Comparison of ENCODE assay signal across 12 cellular contexts in genomic region chr20:2816583-2817340, GRCh38. TPM values are rescaled to one million over a fixed set of nuclear protein-coding genes. Genes with fewer than 3 reads are reported as not detected.
DNase-seq lines count a peak whose midpoint lies in the region; ATAC-seq and TF ChIP-seq lines count a peak whose summit lies in the region.
"Had no signal": no experiment of that assay in that cellular context is flagged by ENCODE, and none has a peak within 500 bp of the region (broad histone marks: within the 10 kb centered on the region; RNA-seq: fewer than 3 reads in every experiment).

No MANE protein-coding gene starts in this region.

- peaks cover 22% of the 10 kb centered on the region for H3K9me3 Mint-ChIP-seq in nephron

- H2BK5ac ChIP-seq in mesendoderm (ENCODE audit: low read length), result no peak overlapping the region

- peak overlapping the region; percentile 64 to 97 (median 68) for H3K27ac Mint-ChIP-seq in nephron

- intact Hi-C loops in Panc1 (cut with micrococcal nuclease; ENCODE audit: unreplicated experiment), result no loop called here

- no peaks in the 10 kb centered on the region for H3K36me3 ChIP-seq in H7 (replicated peaks; ENCODE audit: control insufficient read depth, insufficient read depth, low read length)
- no peaks in the 10 kb centered on the region for H3K36me3 ChIP-seq in Panc1 (ENCODE audit: control insufficient read depth, insufficient read depth, low read length)
- H3K36me3 ChIP-seq in mesendoderm (ENCODE audit: control insufficient read depth, insufficient read depth, low read length), result no peaks in the 10 kb centered on the region
- H3K36me3 ChIP-seq: neutrophil, thoracic aorta had no signal

- no peak overlapping the region for H3K56ac ChIP-seq in mesendoderm (ENCODE audit: low read length)

- no peak overlapping the region for H3K4ac ChIP-seq in mesendoderm (ENCODE audit: low read depth, low read length)

- H3K27ac ChIP-seq in Panc1 (ENCODE audit: low read length) (no peak overlapping the region), mesendoderm (ENCODE audit: low read depth, low read length) (no peak overlapping the region)
- H3K27ac ChIP-seq: epithelial cell of prostate, HL-60, neutrophil, thoracic aorta had no signal

- peak; percentile 78 for DNase-seq in H7
- no peak for DNase-seq in Panc1 (ENCODE audit: low read depth, low spot score)
- DNase-seq in NCI-H2029 treated with DMSO at 0.1 percent for 48 hours (lab: John Stamatoyannopoulos, UW), result no peak
- DNase-seq in mesendoderm, result no peak
- DNase-seq: DMS79; NCI-H187; stimulated activated CD4-positive, alpha-beta T cell treated with anti-CD3 and anti-CD28 coated beads, Interleukin-2, amount 100 ng/mL, for 48 hours had no signal

- peaks cover 9% of the 10 kb centered on the region for H3K36me3 Mint-ChIP-seq in nephron (ENCODE audit: low read depth)

- H3K79me1 ChIP-seq in mesendoderm (ENCODE audit: low read length), result no peaks in the 10 kb centered on the region

- no peak overlapping the region for H2BK15ac ChIP-seq in mesendoderm (replicated peaks; ENCODE audit: low read depth)

- BruUV-seq in Panc1 (replicated peaks; lab: Mats Ljungman, UMichigan), result no TSS peak

- ATAC-seq in Panc1, result peak; percentile 46; the same call in 1 of the 2 replicates

- POLR2A ChIA-PET in Panc1 (lab: Charles Lee), result no interaction called here

- no peak overlapping the region for H3K9ac ChIP-seq in mesendoderm (ENCODE audit: low read length)

- no peak overlapping the region for H3K4me2 ChIP-seq in mesendoderm (ENCODE audit: low read length)

- WGBS in mesendoderm (ENCODE audit: extremely low coverage, insufficient coverage, low lambda C conversion rate), result no CpG with 5 or more reads among the region's 20 CpGs

- no peak overlapping the region for H2BK120ac ChIP-seq in mesendoderm (ENCODE audit: low read depth, low read length)

- peaks cover 20% of the 10 kb centered on the region for H3K27me3 Mint-ChIP-seq in nephron (ENCODE audit: low read depth)

- H4K5ac ChIP-seq in mesendoderm (ENCODE audit: low read length), result no peak overlapping the region

- H3K4me1 ChIP-seq in Panc1 (ENCODE audit: control insufficient read depth, insufficient read depth, low read length) (no peaks in the 10 kb centered on the region; the same call in 1 of the 2 replicates), mesendoderm (ENCODE audit: control insufficient read depth, low read depth, low read length) (no peaks in the 10 kb centered on the region)

- H3K27me3 ChIP-seq in H7 (ENCODE audit: control insufficient read depth, insufficient read depth, low read length) (peaks cover 24% of the 10 kb centered on the region), Panc1 (ENCODE audit: control insufficient read depth, insufficient read depth, low read length) (no peaks in the 10 kb centered on the region), mesendoderm (ENCODE audit: insufficient read depth, low read length, poor library complexity) (peaks cover 11% of the 10 kb centered on the region)

- TF ChIP-seq CTCF in Panc1 (IDR thresholded peaks at IDR 0.05) (no peak; the same call in 1 of the 2 replicates), nephron (IDR thresholded peaks at IDR 0.05; ENCODE audit: unreplicated experiment in 3 of 3) (no peak)

- no peak overlapping the region for H3K4me3 ChIP-seq in H7 (ENCODE audit: insufficient read depth, low read depth, low read length)
- no peak overlapping the region for H3K4me3 ChIP-seq in Panc1 (ENCODE audit: low read depth in 2 of 2, low read length in 2 of 2)
- no peak overlapping the region for H3K4me3 ChIP-seq in mesendoderm (ENCODE audit: low read length)
- H3K4me3 ChIP-seq: thoracic aorta had no signal

- in situ Hi-C loops in Panc1 (cut with HindIII; ENCODE audit: low pct_unique_long_range_greater_than_20kb, low sequenced_read_pairs), result no loop called here

- peaks cover 50% of the 10 kb centered on the region for H3K4me1 Mint-ChIP-seq in nephron

- CTCF ChIA-PET in Panc1 (lab: Charles Lee), result no interaction called here

- no peak overlapping the region for H3K23ac ChIP-seq in mesendoderm (ENCODE audit: low read length)

- no peak overlapping the region for H3K4me3 Mint-ChIP-seq in nephron

- H3K79me2 ChIP-seq in mesendoderm (ENCODE audit: control insufficient read depth, insufficient read depth, low read length), result no peaks in the 10 kb centered on the region

- no peak overlapping the region for H4K8ac ChIP-seq in mesendoderm (ENCODE audit: low read depth, low read length)

- H2AK5ac ChIP-seq in mesendoderm (ENCODE audit: low read length), result no peak overlapping the region

- peaks cover 6% of the 10 kb centered on the region; the same call in 1 of the 2 replicates for H3K9me3 ChIP-seq in Panc1 (ENCODE audit: control insufficient read depth, insufficient read depth, low read depth, low read length)
- H3K9me3 ChIP-seq: neutrophil, thoracic aorta had no signal

- H3K18ac ChIP-seq in mesendoderm (ENCODE audit: low read length), result no peak overlapping the region

RNA-seq across cellular contexts. Expression of gene TMEM239, which starts 0.6 kb away (rescaled TPM):
- total RNA-seq in H7 (2014; rRNA removed; shearing (Covaris generic)), result not detected in 2 replicates
- not detected for total RNA-seq in Panc1 (2021; ENCODE audit: unreplicated experiment)
- polyA plus RNA-seq in Panc1 (2012; ENCODE audit: insufficient read length), result not detected
- polyA plus RNA-seq in mesendoderm (2013, experiment 1 of 2), result not detected
- not detected for polyA plus RNA-seq in mesendoderm (2013, experiment 2 of 2)
- total RNA-seq: thoracic aorta had no signal

RNA-seq across cellular contexts. Expression of gene C20orf141, which starts 2.0 kb away (rescaled TPM):
- not detected in 2 replicates for total RNA-seq in H7 (2014; rRNA removed; shearing (Covaris generic))
- not detected for total RNA-seq in Panc1 (2021; ENCODE audit: unreplicated experiment)
- not detected for polyA plus RNA-seq in Panc1 (2012; ENCODE audit: insufficient read length)
- polyA plus RNA-seq in mesendoderm (2013, experiment 1 of 2), result not detected
- polyA plus RNA-seq in mesendoderm (2013, experiment 2 of 2), result not detected
- total RNA-seq: thoracic aorta had no signal

RNA-seq across cellular contexts. Expression of gene CPXM1, which starts 16.3 kb away (rescaled TPM):
- 105 and 109 TPM in 2 replicates for total RNA-seq in H7 (2014; rRNA removed; shearing (Covaris generic))
- total RNA-seq in Panc1 (2021; ENCODE audit: unreplicated experiment), result not detected
- polyA plus RNA-seq in Panc1 (2012; ENCODE audit: insufficient read length), result not detected
- polyA plus RNA-seq in mesendoderm (2013, experiment 1 of 2), result 19.2 TPM
- 19.6 TPM for polyA plus RNA-seq in mesendoderm (2013, experiment 2 of 2)
- total RNA-seq: thoracic aorta had no signal

RNA-seq across cellular contexts. Expression of gene PCED1A, which starts 23.7 kb away (rescaled TPM):
- 21.8 and 23.6 TPM in 2 replicates for total RNA-seq in H7 (2014; rRNA removed; shearing (Covaris generic))
- total RNA-seq in Panc1 (2021; ENCODE audit: unreplicated experiment), result 42.1 TPM
- polyA plus RNA-seq in Panc1 (2012; ENCODE audit: insufficient read length), result 68.3 TPM
- polyA plus RNA-seq in mesendoderm (2013, experiment 1 of 2), result 9.3 TPM
- polyA plus RNA-seq in mesendoderm (2013, experiment 2 of 2), result 9.0 TPM

RNA-seq across cellular contexts. Expression of gene VPS16, which starts 23.8 kb away (rescaled TPM):
- 25.3 and 27.5 TPM in 2 replicates for total RNA-seq in H7 (2014; rRNA removed; shearing (Covaris generic))
- total RNA-seq in Panc1 (2021; ENCODE audit: unreplicated experiment), result 35.3 TPM
- 41.8 TPM for polyA plus RNA-seq in Panc1 (2012; ENCODE audit: insufficient read length)
- 8.3 TPM for polyA plus RNA-seq in mesendoderm (2013, experiment 1 of 2)
- 7.6 TPM for polyA plus RNA-seq in mesendoderm (2013, experiment 2 of 2)

Comparison
In these comparisons a context has a peak if more than half of its experiments do, and no peak if none do; other contexts are left out.
1. RNA of gene CPXM1, which starts 16.3 kb away (total RNA-seq): 105 to 109 TPM in H7; not detected in Panc1 (single experiment); every median in the first group is over 100 times any median in the second.